Comparison of ENCODE assay signal across 8 cellular contexts in genomic region chr6:109978174-109979032, GRCh38. TPM values are rescaled to one million over a fixed set of nuclear protein-coding genes. Genes with fewer than 3 reads are reported as not detected.
DNase-seq lines count a peak whose midpoint lies in the region; ATAC-seq, FAIRE-seq and TF ChIP-seq lines count a peak whose summit lies in the region.

Gene GPR6, plus strand, starts transcription at chr6:109978311. Its CDS starts 802 bp downstream, at chr6:109979113.

- H3K27ac Mint-ChIP-seq in activated T-helper 1 cell treated with anti-CD3 and anti-CD28 coated beads, Interleukin-12 subunit alpha, Interleukin-12 subunit beta, Interleukin-2, Interleukin-4 antibody, amounts not matched to agents 30 ng/mL and 10 ng/mL and 1 ng/mL, durations not matched to agents 14 hours and 24 hours and 36 hours: no peak within 1 kb of the TSS

- CTCF ChIA-PET in HEK293T (lab: Yijun Ruan, JAX): no interaction called here

- no peaks in the 10 kb centered on the region for H3K9me3 ChIP-seq in pancreas
- no peaks in the 10 kb centered on the region for H3K9me3 ChIP-seq in ascending aorta

- H3K27me3 ChIP-seq in pancreas (peaks cover 0 to 41% (median 13%) of the 10 kb centered on the region in 4 donors), ascending aorta (peaks cover 8% of the 10 kb centered on the region)

- POLR2A ChIA-PET in HEK293T (lab: Yijun Ruan, JAX): no interaction called here

- H3K36me3 ChIP-seq in pancreas (no peaks in the 10 kb centered on the region), ascending aorta (no peaks in the 10 kb centered on the region)

- no peak within 1 kb of the TSS for H3K4me3 Mint-ChIP-seq in activated T-helper 1 cell treated with anti-CD3 and anti-CD28 coated beads, Interleukin-12 subunit alpha, Interleukin-12 subunit beta, Interleukin-2, Interleukin-4 antibody, amounts not matched to agents 30 ng/mL and 10 ng/mL and 1 ng/mL, durations not matched to agents 14 hours and 24 hours and 36 hours

- DNase-seq in AG08396 (ENCODE audit: low spot score) (peak; percentile 79), HEK293T (ENCODE audit: extremely low spot score) (peak; percentile 74), NCI-H524 (lab: John Stamatoyannopoulos, UW) (peak; percentile 73 to 85), glomerular endothelial cell (ENCODE audit: extremely low read depth, low read depth, low spot score) (peak; percentile 2), pancreas (peak; percentile 42 to 89 (median 68)), ascending aorta (ENCODE audit: low spot score in 2 of 2) (no peak)
- peak; percentile 31 for DNase-seq in activated T-helper 1 cell treated with anti-CD3 and anti-CD28 coated beads, Interleukin-12 subunit alpha, Interleukin-12 subunit beta, Interleukin-2, Interleukin-4 antibody, amounts not matched to agents 30 ng/mL and 10 ng/mL and 1 ng/mL, durations not matched to agents 14 hours and 24 hours and 36 hours (ENCODE audit: low spot score)

- peaks cover 17% of the 10 kb centered on the region for H3K27me3 Mint-ChIP-seq in activated T-helper 1 cell treated with anti-CD3 and anti-CD28 coated beads, Interleukin-12 subunit alpha, Interleukin-12 subunit beta, Interleukin-2, Interleukin-4 antibody, amounts not matched to agents 30 ng/mL and 10 ng/mL and 1 ng/mL, durations not matched to agents 14 hours and 24 hours and 36 hours (ENCODE audit: insufficient read depth)

- no peak for FAIRE-seq in pancreas (lab: Jason Lieb, UNC)

- no peaks in the 10 kb centered on the region for H3K4me1 Mint-ChIP-seq in activated T-helper 1 cell treated with anti-CD3 and anti-CD28 coated beads, Interleukin-12 subunit alpha, Interleukin-12 subunit beta, Interleukin-2, Interleukin-4 antibody, amounts not matched to agents 30 ng/mL and 10 ng/mL and 1 ng/mL, durations not matched to agents 14 hours and 24 hours and 36 hours (ENCODE audit: low read depth)

- H3K4me3 ChIP-seq in pancreas (peak within 1 kb of the TSS in 1 of 4 donors; percentile 18), ascending aorta (no peak within 1 kb of the TSS)

- no peak within 1 kb of the TSS for H3K27ac ChIP-seq in pancreas
- no peak within 1 kb of the TSS for H3K27ac ChIP-seq in ascending aorta

- no peaks in the 10 kb centered on the region for H3K36me3 Mint-ChIP-seq in activated T-helper 1 cell treated with anti-CD3 and anti-CD28 coated beads, Interleukin-12 subunit alpha, Interleukin-12 subunit beta, Interleukin-2, Interleukin-4 antibody, amounts not matched to agents 30 ng/mL and 10 ng/mL and 1 ng/mL, durations not matched to agents 14 hours and 24 hours and 36 hours (ENCODE audit: low read depth)

- no peak for TF ChIP-seq CTCF in pancreas (IDR thresholded peaks at IDR 0.05)
- no peak for TF ChIP-seq CTCF in ascending aorta (IDR thresholded peaks at IDR 0.05)

- H3K4me1 ChIP-seq in pancreas (no peaks in the 10 kb centered on the region), ascending aorta (no peaks in the 10 kb centered on the region)

- ATAC-seq in pancreas: peak; percentile 84 to 98 (median 91)
- no peak for ATAC-seq in GM18517 (IDR thresholded peaks at IDR 0.05; ENCODE audit: unreplicated experiment)

- no peaks in the 10 kb centered on the region for H3K9me3 Mint-ChIP-seq in activated T-helper 1 cell treated with anti-CD3 and anti-CD28 coated beads, Interleukin-12 subunit alpha, Interleukin-12 subunit beta, Interleukin-2, Interleukin-4 antibody, amounts not matched to agents 30 ng/mL and 10 ng/mL and 1 ng/mL, durations not matched to agents 14 hours and 24 hours and 36 hours

- intact Hi-C loops in activated T-helper 1 cell treated with anti-CD3 and anti-CD28 coated beads, Interleukin-12 subunit alpha, Interleukin-12 subunit beta, Interleukin-2, Interleukin-4 antibody, amounts not matched to agents 30 ng/mL and 10 ng/mL and 1 ng/mL, durations not matched to agents 14 hours and 24 hours and 36 hours (cut with micrococcal nuclease): no loop called here
- intact Hi-C loops in pancreas (cut with DNase I): no loop called here
- intact Hi-C loops in ascending aorta (cut with DNase I): no loop called here

- 3 to 5% methylated on average over 39 to 50 of the region's 50 CpGs for WGBS in pancreas, 2 donors

TF ChIP-seq in HEK293T, 16 proteins besides CTCF, POLR2A, EP300 and RAD21:
- TF ChIP-seq PKNOX1 (IDR thresholded peaks at IDR 0.05) (peak; percentile 69), BHLHE40 (IDR thresholded peaks at IDR 0.05; ENCODE audit: borderline replicate concordance) (no peak)

RNA-seq across cellular contexts. Expression of gene GPR6, which starts in this region (rescaled TPM):
- total RNA-seq in activated T-helper 1 cell treated with anti-CD3 and anti-CD28 coated beads, Interleukin-12 subunit alpha, Interleukin-12 subunit beta, Interleukin-2, Interleukin-4 antibody, amounts not matched to agents 30 ng/mL and 10 ng/mL and 1 ng/mL, durations not matched to agents 14 hours and 24 hours and 36 hours: not detected in 2 replicates
- total RNA-seq in glomerular endothelial cell (not detected in 2 replicates), pancreas (under 1 TPM in 2 of 6 donors, not detected in 4; 0.09 to 0.12 TPM), ascending aorta (not detected)
- polyA plus RNA-seq in pancreas: under 1 TPM in 1 of 2 donors, not detected in 1; 0.21 TPM

Comparison
In these comparisons a context has a peak if more than half of its experiments do, and no peak if none do; other contexts are left out.
1. Peak in DNase-seq in activated T-helper 1 cell treated with anti-CD3 and anti-CD28 coated beads, Interleukin-12 subunit alpha, Interleukin-12 subunit beta, Interleukin-2, Interleukin-4 antibody, amounts not matched to agents 30 ng/mL and 10 ng/mL and 1 ng/mL, durations not matched to agents 14 hours and 24 hours and 36 hours; RNA of the gene not detected or under 1 TPM.
2. Peak in DNase-seq in glomerular endothelial cell; RNA of the gene not detected or under 1 TPM.
3. Peak in DNase-seq and ATAC-seq in pancreas; RNA of the gene not detected or under 1 TPM.
4. DNase-seq: peak in AG08396 (single experiment), HEK293T (single experiment) and NCI-H524 (2 of 2); none in ascending aorta (0 of 2).